In genomic region chr22:37186228-37186996, GRCh38 we compare ENCODE assay signal across 8 cellular contexts. TPM values are rescaled to one million over a fixed set of nuclear protein-coding genes. Genes with fewer than 3 reads are reported as not detected.
A peak's percentile ranks its signal among the peaks of the same experiment; 100 is the strongest.
DNase-seq lines count a peak whose midpoint lies in the region; ATAC-seq, FAIRE-seq and TF ChIP-seq lines count a peak whose summit lies in the region.

No MANE protein-coding gene starts in this region.

- H3K36me3 Mint-ChIP-seq in type B pancreatic cell = no peaks in the 10 kb centered on the region

- no peaks in the 10 kb centered on the region for H3K9me3 Mint-ChIP-seq in type B pancreatic cell

- POLR2A ChIA-PET in AG04450 (lab: Yijun Ruan, JAX) = interaction anchor here (1.1 kb wide), 1 partner anchor 13 kb away, joined by 3 read pairs; no protein-coding TSS in a partner anchor

- FAIRE-seq in D721Med (lab: Jason Lieb, UNC) = no peak

- no peak overlapping the region for H3K27ac ChIP-seq in AG04450 (ENCODE audit: low read depth, low read length)
- peak overlapping the region; percentile 92 for H3K27ac ChIP-seq in RWPE2 (ENCODE audit: poor library complexity, severe bottlenecking)

- peak; percentile 28; the same call in 1 of the 3 replicates for ATAC-seq in RWPE2 (ENCODE audit: low read depth)
- peak; percentile 71 for ATAC-seq in left lobe of liver
- no peak for ATAC-seq in GM21367 (IDR thresholded peaks at IDR 0.05; ENCODE audit: unreplicated experiment)

- no peaks in the 10 kb centered on the region for H3K27me3 Mint-ChIP-seq in type B pancreatic cell

- H3K4me1 ChIP-seq in RWPE2 (ENCODE audit: insufficient read depth, poor library complexity, severe bottlenecking) = peaks cover 42% of the 10 kb centered on the region

- peak overlapping the region; percentile 73 for H3K27ac Mint-ChIP-seq in type B pancreatic cell

- TF ChIP-seq CTCF in AG04450 (IDR thresholded peaks at IDR 0.05; ENCODE audit: low read depth, low read length) (no peak), GM12865 (IDR thresholded peaks at IDR 0.05; ENCODE audit: insufficient read depth, low read depth, low read length, missing control alignments) (no peak), RWPE2 (IDR thresholded peaks at IDR 0.05; ENCODE audit: poor library complexity, severe bottlenecking) (no peak), cardiac fibroblast (IDR thresholded peaks at IDR 0.05; ENCODE audit: low read depth, low read length) (no peak), type B pancreatic cell (conservative IDR thresholded peaks at IDR 0.05) (no peak), D721Med (IDR thresholded peaks at IDR 0.05; ENCODE audit: insufficient read depth, missing control alignments) (no peak)

- peaks cover 28% of the 10 kb centered on the region for H3K4me1 Mint-ChIP-seq in type B pancreatic cell (ENCODE audit: unreplicated experiment)

- peak; percentile 57 for DNase-seq in AG04450 (ENCODE audit: low read depth, low spot score)
- DNase-seq in GM12865 (ENCODE audit: low read depth) = peak; percentile 93
- peak; percentile 10 for DNase-seq in RWPE2 (ENCODE audit: low spot score)
- peak; percentile 90 to 92 for DNase-seq in cardiac fibroblast (ENCODE audit: low read depth in 2 of 2)
- no peak for DNase-seq in left lobe of liver (ENCODE audit: low spot score)
- DNase-seq in type B pancreatic cell (ENCODE audit: extremely low spot score, unreplicated experiment) = no peak
- DNase-seq in D721Med (ENCODE audit: insufficient read length, low spot score) = no peak

- H3K4me3 Mint-ChIP-seq in type B pancreatic cell = peak overlapping the region; percentile 79

- no peaks in the 10 kb centered on the region for H3K36me3 ChIP-seq in RWPE2 (ENCODE audit: low read depth)

- CTCF ChIA-PET in AG04450 (lab: Charles Lee) = interaction anchor here (0.7 to 2.9 kb wide), 4 partner anchors 11 to 85 kb away, joined by 4 to 8 read pairs (median 6); no protein-coding TSS in a partner anchor

- H3K9me3 ChIP-seq in AG04450 (ENCODE audit: control insufficient read depth, insufficient read depth, low read length) = no peaks in the 10 kb centered on the region
- H3K9me3 ChIP-seq in RWPE2 (ENCODE audit: severe bottlenecking) = no peaks in the 10 kb centered on the region

- no peaks in the 10 kb centered on the region for H3K27me3 ChIP-seq in AG04450 (ENCODE audit: control insufficient read depth, insufficient read depth, low read length)
- H3K27me3 ChIP-seq in RWPE2 (ENCODE audit: insufficient read depth, poor library complexity, severe bottlenecking) = no peaks in the 10 kb centered on the region

- H3K4me3 ChIP-seq in AG04450 (ENCODE audit: low read depth, low read length) (no peak overlapping the region), GM12865 (ENCODE audit: low read depth, low read length) (no peak overlapping the region), RWPE2 (ENCODE audit: severe bottlenecking) (no peak overlapping the region), cardiac fibroblast (replicated peaks in 1 of 2; ENCODE audit: low read depth in 2 of 2, low read length in 2 of 2) (peak overlapping the region; percentile 56 to 65)

RNA-seq across cellular contexts. Expression of gene C1QTNF6, which starts 1.6 kb away (rescaled TPM):
- 8.2 and 10.0 TPM in 2 replicates for polyA plus RNA-seq in AG04450 (2011; rRNA removed)
- 4.6 and 4.8 TPM in 2 replicates for polyA minus RNA-seq in AG04450 (2011; rRNA and poly(A)+ RNA removed)
- 12.6 TPM for total RNA-seq in left lobe of liver
- total RNA-seq in type B pancreatic cell (ENCODE audit: low replicate concordance) = 23.2 and 26.2 TPM in 2 replicates

RNA-seq across cellular contexts. Expression of gene SSTR3, which starts 25.9 kb away (rescaled TPM):
- polyA plus RNA-seq in AG04450 (2011; rRNA removed) = 0.06 and 0.14 TPM in 2 replicates
- 0.09 and 0.14 TPM in 2 replicates for polyA minus RNA-seq in AG04450 (2011; rRNA and poly(A)+ RNA removed)
- total RNA-seq in left lobe of liver (not detected), type B pancreatic cell (ENCODE audit: low replicate concordance) (2.4 and 3.4 TPM in 2 replicates)

RNA-seq across cellular contexts. Expression of gene IL2RB, which starts 36.7 kb away (rescaled TPM):
- 0.11 and 0.27 TPM in 2 replicates for polyA plus RNA-seq in AG04450 (2011; rRNA removed)
- polyA minus RNA-seq in AG04450 (2011; rRNA and poly(A)+ RNA removed) = 0.09 and 0.26 TPM in 2 replicates
- total RNA-seq in left lobe of liver = 1.1 TPM
- 0.12 and 0.68 TPM in 2 replicates for total RNA-seq in type B pancreatic cell (ENCODE audit: low replicate concordance)

RNA-seq across cellular contexts. Expression of gene RAC2, which starts 57.7 kb away (rescaled TPM):
- 25.0 and 35.9 TPM in 2 replicates for polyA plus RNA-seq in AG04450 (2011; rRNA removed)
- 28.9 and 38.2 TPM in 2 replicates for polyA minus RNA-seq in AG04450 (2011; rRNA and poly(A)+ RNA removed)
- 4.5 TPM for total RNA-seq in left lobe of liver
- total RNA-seq in type B pancreatic cell (ENCODE audit: low replicate concordance) = 0.24 and 1.2 TPM in 2 replicates

Comparison
In these comparisons a context has a peak if more than half of its experiments do, and no peak if none do; other contexts are left out.
1. DNase-seq: peak in AG04450 (single experiment), GM12865 (single experiment), RWPE2 (single experiment) and cardiac fibroblast (2 of 2); none in left lobe of liver (single experiment), type B pancreatic cell (single experiment) and D721Med (single experiment).
2. H3K4me3 ChIP-seq: peak in cardiac fibroblast (2 of 2); none in AG04450 (single experiment), GM12865 (single experiment) and RWPE2 (single experiment).